17 cellular contexts compared by ENCODE assay signal in the genomic region with DNA sequence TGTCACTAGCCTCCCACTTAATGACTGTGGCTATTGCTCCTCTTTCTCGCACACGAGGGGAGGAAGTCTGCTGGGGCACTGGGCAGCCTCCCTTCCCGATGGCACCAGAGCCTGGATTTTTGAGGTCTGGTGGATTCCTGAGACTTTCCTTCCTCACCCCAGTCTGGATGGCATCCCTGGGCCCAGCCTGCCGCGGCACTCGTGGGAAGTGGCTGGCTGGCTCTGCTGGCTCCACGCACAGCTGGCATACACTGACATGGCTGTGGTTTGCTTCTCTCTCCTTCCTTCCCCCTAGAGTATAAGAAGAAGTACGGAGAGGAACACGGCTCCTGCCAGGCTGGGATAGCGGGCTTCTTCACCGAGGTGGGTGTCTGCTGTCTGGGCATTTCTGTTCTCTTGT. TPM values are rescaled to one million over a fixed set of nuclear protein-coding genes. Genes with fewer than 3 reads are reported as not detected.
A peak's percentile ranks its signal among the peaks of the same experiment; 100 is the strongest.
DNase-seq lines count a peak whose midpoint lies in the region; ATAC-seq and TF ChIP-seq lines count a peak whose summit lies in the region.
"Had no signal": no experiment of that assay in that cellular context is flagged by ENCODE, and none has a peak within 500 bp of the region (broad histone marks: within the 10 kb centered on the region; RNA-seq: fewer than 3 reads in every experiment).

No MANE protein-coding gene starts in this region.

- H4K20me1 ChIP-seq in GM23248 (ENCODE audit: insufficient read depth): no peaks in the 10 kb centered on the region

- 0 out of 2 replicates have a peak, but pooled peaks cover 4% of the 10 kb centered on the region for H3K27me3 ChIP-seq in GM23248 (replicated peaks; ENCODE audit: insufficient read depth)
- no peaks in the 10 kb centered on the region for H3K27me3 ChIP-seq in left lung
- H3K27me3 ChIP-seq in subcutaneous abdominal adipose tissue (ENCODE audit: control insufficient read depth in 5 of 5, insufficient read depth in 4 of 5, low read length in 5 of 5): no peaks in the 10 kb centered on the region
- H3K27me3 ChIP-seq: vagina had no signal

- in situ Hi-C loops in GM23248 (cut with MboI): no loop called here

- peaks cover 15% of the 10 kb centered on the region for H3K4me1 ChIP-seq in GM23248 (ENCODE audit: insufficient read depth)
- H3K4me1 ChIP-seq in left lung: peaks cover 18 to 32% of the 10 kb centered on the region in 2 donors
- peaks cover 23 to 63% (median 44%) of the 10 kb centered on the region in 5 donors for H3K4me1 ChIP-seq in subcutaneous abdominal adipose tissue (ENCODE audit: control insufficient read depth in 5 of 5, insufficient read depth in 5 of 5, low read length in 5 of 5)

- DNase-seq in GM23248: peak; percentile 45
- peak; percentile 75 for DNase-seq in astrocyte of the hippocampus (ENCODE audit: low read depth, low spot score)
- no peak for DNase-seq in left lung
- no peak for DNase-seq in NCI-H2081 (lab: John Stamatoyannopoulos, UW)
- no peak for DNase-seq in left lobe of liver (ENCODE audit: low spot score)
- no peak for DNase-seq in stimulated activated CD4-positive, alpha-beta T cell treated with anti-CD3 and anti-CD28 coated beads, Interleukin-2, amount 100 ng/mL, for 24 hours
- DNase-seq: activated CD8-positive, alpha-beta memory T cell treated with anti-CD3 and anti-CD28 coated beads for 24 hours; dermis blood vessel endothelial cell; H9; NCI-H1105 treated with DMSO at 0.1 percent for 48 hours; NCI-H226; nephron progenitor cell; stimulated activated CD4-positive, alpha-beta T cell treated with anti-CD3 and anti-CD28 coated beads, Interleukin-4, amount 100 ng/mL, for 24 hours had no signal

- H3K36me3 ChIP-seq in GM23248 (ENCODE audit: low read depth) (no peaks in the 10 kb centered on the region), left lung (no peaks in the 10 kb centered on the region), subcutaneous abdominal adipose tissue (ENCODE audit: control insufficient read depth in 5 of 5, insufficient read depth in 5 of 5, low read length in 5 of 5) (no peaks in the 10 kb centered on the region)
- H3K36me3 ChIP-seq: vagina had no signal

- no peak overlapping the region for H2AFZ ChIP-seq in GM23248

- H3K9me2 ChIP-seq in GM23248 (ENCODE audit: insufficient read depth): no peaks in the 10 kb centered on the region

- H3K4me2 ChIP-seq in GM23248 (ENCODE audit: unreplicated experiment): no peak overlapping the region

- no peak for TF ChIP-seq CTCF in left lung (IDR thresholded peaks at IDR 0.05)

- H3K79me2 ChIP-seq in GM23248 (ENCODE audit: insufficient read depth): no peaks in the 10 kb centered on the region

- WGBS in GM23248 (ENCODE audit: low coverage in 1 of 2, low lambda C conversion rate in 2 of 2, missing lambda C conversion rate in 2 of 2), 2 experiments: 19 to 20% methylated on average over 11 of the region's 11 CpGs

- intact Hi-C loops in left lung (cut with DNase I): no loop called here

- no peak overlapping the region for H3K27ac ChIP-seq in GM23248
- peak overlapping the region in 1 of 2 donors; percentile 3 for H3K27ac ChIP-seq in left lung
- H3K27ac ChIP-seq in subcutaneous abdominal adipose tissue (ENCODE audit: low read depth, low read length): peak overlapping the region; percentile 31
- H3K27ac ChIP-seq: C4-2B, vagina had no signal

- H3K9me3 ChIP-seq in GM23248 (ENCODE audit: low read depth): no peaks in the 10 kb centered on the region
- H3K9me3 ChIP-seq in left lung: no peaks in the 10 kb centered on the region
- no peaks in the 10 kb centered on the region for H3K9me3 ChIP-seq in subcutaneous abdominal adipose tissue (ENCODE audit: control insufficient read depth in 5 of 5, low read length in 5 of 5)
- H3K9me3 ChIP-seq: vagina had no signal

- H3K9ac ChIP-seq in GM23248: no peak overlapping the region; the same call in 1 of the 2 replicates
- peak overlapping the region in 2 of 5 donors; percentile 21 to 26 for H3K9ac ChIP-seq in subcutaneous abdominal adipose tissue (ENCODE audit: low read length in 5 of 5)

- peaks cover 10% of the 10 kb centered on the region for H3F3A ChIP-seq in GM23248 (ENCODE audit: insufficient read depth)

- H3K4me3 ChIP-seq in GM23248: no peak overlapping the region
- H3K4me3 ChIP-seq in left lung: no peak overlapping the region
- no peak overlapping the region for H3K4me3 ChIP-seq in subcutaneous abdominal adipose tissue (ENCODE audit: low read depth in 1 of 5, low read length in 5 of 5)
- H3K4me3 ChIP-seq: vagina had no signal

- ATAC-seq in left lung (peak; percentile 7), GM18868 (IDR thresholded peaks at IDR 0.05; ENCODE audit: unreplicated experiment) (no peak), left lobe of liver (no peak)

RNA-seq across cellular contexts. Expression of a gene that starts 42.3 kb away (rescaled TPM):
- 0.32 TPM in 1 of 2 replicates, not detected in the other for total RNA-seq in GM23248 (2014; rRNA removed; shearing (Covaris generic))
- polyA plus RNA-seq in GM23248 (2016; fragmentation: Nextera tagmentation; extraction: Ambion mirVana): not detected in 2 replicates
- 10 to 100 TPM; 22.8 to 40.5 TPM for total RNA-seq in left lung
- total RNA-seq in left lobe of liver: 14.9 TPM

Comparison
In these comparisons a context has a peak if more than half of its experiments do, and no peak if none do; other contexts are left out.
1. DNase-seq: peak in GM23248 (single experiment) and astrocyte of the hippocampus (single experiment); none in left lung (0 of 2), NCI-H2081 (0 of 2), left lobe of liver (single experiment) and stimulated activated CD4-positive, alpha-beta T cell treated with anti-CD3 and anti-CD28 coated beads, Interleukin-2, amount 100 ng/mL, for 24 hours (0 of 2).
2. RNA of a gene that starts 42.3 kb away (total RNA-seq): 22.8 to 40.5 TPM in left lung and 14.9 TPM in left lobe of liver (single experiment); 0.32 TPM in GM23248; every median in the first group is over 10 times any median in the second.